In genomic region chr22:35726398-35726797, GRCh38 we compare ENCODE assay signal across 22 cellular contexts. TPM values are rescaled to one million over a fixed set of nuclear protein-coding genes. Genes with fewer than 3 reads are reported as not detected.
"Had no signal": no experiment of that assay in that cellular context is flagged by ENCODE, and none has a peak within 500 bp of the region (broad histone marks: within the 10 kb centered on the region; RNA-seq: fewer than 3 reads in every experiment).

No MANE protein-coding gene starts in this region.

- H3K27ac Mint-ChIP-seq: dendritic cell treated with granulocyte-macrophage colony-stimulating factor and Interleukin-4, amounts not matched to agents 40 ng/mL and 50 ng/mL, for 4 days had no signal

- H3K9me3 Mint-ChIP-seq: dendritic cell treated with granulocyte-macrophage colony-stimulating factor and Interleukin-4, amounts not matched to agents 40 ng/mL and 50 ng/mL, for 4 days; effector memory CD8-positive, alpha-beta T cell; naive thymus-derived CD4-positive, alpha-beta T cell had no signal

- H3K36me3 ChIP-seq: esophagus muscularis mucosa, left ventricle myocardium inferior, tibial artery, upper lobe of left lung, uterus had no signal

- H3K27me3 ChIP-seq: esophagus muscularis mucosa, foreskin keratinocyte, upper lobe of left lung, uterus had no signal

- H3K27ac ChIP-seq: epithelial cell of prostate, esophagus muscularis mucosa, foreskin keratinocyte, left ventricle myocardium inferior, tibial artery, upper lobe of left lung, uterus had no signal

- ATAC-seq: effector memory CD8-positive, alpha-beta T cell; foreskin keratinocyte; left cardiac atrium; naive thymus-derived CD4-positive, alpha-beta T cell; stimulated activated naive CD8-positive, alpha-beta T cell treated with anti-CD3 and anti-CD28 coated beads, Interleukin-15, Interleukin-2, amounts not matched to agents 100 U/mL and 50 U/mL, for 24 hours had no signal

- H3K36me3 Mint-ChIP-seq: naive thymus-derived CD4-positive, alpha-beta T cell had no signal

- H3K4me1 ChIP-seq: esophagus muscularis mucosa, tibial artery, upper lobe of left lung, uterus had no signal

- H3K4me2 ChIP-seq: smooth muscle cell had no signal

- DNase-seq: effector memory CD8-positive, alpha-beta T cell; foreskin keratinocyte; kidney; left cardiac atrium; left ventricle myocardium inferior; mesenchymal stem cell; midbrain; naive thymus-derived CD4-positive, alpha-beta T cell; stimulated activated CD4-positive, alpha-beta T cell treated with anti-CD3 and anti-CD28 coated beads, Interleukin-2, amount 100 ng/mL, for 48 hours; stimulated activated naive CD8-positive, alpha-beta T cell treated with anti-CD3 and anti-CD28 coated beads, Interleukin-15, Interleukin-2, amounts not matched to agents 100 U/mL and 50 U/mL, for 24 hours; tibial artery; upper lobe of left lung; uterus had no signal

- H3K9me3 ChIP-seq: esophagus muscularis mucosa, left ventricle myocardium inferior, tibial artery, upper lobe of left lung, uterus had no signal

- H3K4me3 ChIP-seq: esophagus muscularis mucosa, left ventricle myocardium inferior, lung, smooth muscle cell, tibial artery, upper lobe of left lung, uterus had no signal

- H3K4me3 Mint-ChIP-seq: dendritic cell treated with granulocyte-macrophage colony-stimulating factor and Interleukin-4, amounts not matched to agents 40 ng/mL and 50 ng/mL, for 4 days; effector memory CD8-positive, alpha-beta T cell; naive thymus-derived CD4-positive, alpha-beta T cell had no signal

RNA-seq across cellular contexts. Expression of gene APOL5, which starts 8.7 kb away (rescaled TPM):
- total RNA-seq: foreskin keratinocyte; kidney; left cardiac atrium; left ventricle myocardium inferior; lung; naive thymus-derived CD4-positive, alpha-beta T cell; osteocyte; pulmonary artery endothelial cell; smooth muscle cell; temporal lobe; upper lobe of left lung; uterus had no signal
- polyA plus RNA-seq: foreskin keratinocyte; lung; naive thymus-derived CD4-positive, alpha-beta T cell; neural cell; smooth muscle cell had no signal
